In genomic region chr10:52703898-52704297, GRCh38 we compare ENCODE assay signal across 17 cellular contexts.
DNase-seq lines count a peak whose midpoint lies in the region; ATAC-seq and TF ChIP-seq lines count a peak whose summit lies in the region.
"Had no signal": no experiment of that assay in that cellular context is flagged by ENCODE, and none has a peak within 500 bp of the region (broad histone marks: within the 10 kb centered on the region; RNA-seq: fewer than 3 reads in every experiment).

No MANE protein-coding gene starts in this region.

- no peaks in the 10 kb centered on the region for H3K36me3 ChIP-seq in BE2C
- H3K36me3 ChIP-seq: adrenal gland, lower lobe of right lung, prostate gland had no signal

- H3K4me1 ChIP-seq in BE2C = no peaks in the 10 kb centered on the region; the same call in 1 of the 2 replicates
- H3K4me1 ChIP-seq: adrenal gland, lower lobe of right lung, prostate gland had no signal

- DNase-seq in BE2C (peak; percentile 17), HEK293T (ENCODE audit: extremely low spot score) (peak; percentile 17), SK-N-DZ (ENCODE audit: low spot score) (peak; percentile 58), glomerular endothelial cell (ENCODE audit: extremely low read depth, low read depth, low spot score) (peak; percentile 39), GM13977 (ENCODE audit: low spot score) (no peak), iPS-NIHi11 (ENCODE audit: low spot score) (no peak), left cardiac atrium (no peak), hepatic stellate cell (ENCODE audit: low spot score) (no peak)
- DNase-seq: activated CD4-positive, CD25-positive, alpha-beta regulatory T cell; activated CD8-positive, alpha-beta memory T cell treated with anti-CD3 and anti-CD28 coated beads for 24 hours; adrenal gland; lower lobe of right lung; NCI-H2029 treated with DMSO at 0.1 percent for 48 hours; NCI-H524 treated with DMSO at 0.1 percent for 48 hours; T-cell had no signal

- TF ChIP-seq CTCF in BE2C (IDR thresholded peaks at IDR 0.05; ENCODE audit: low read depth, low read length) (no peak), GM13977 (IDR thresholded peaks at IDR 0.05; ENCODE audit: extremely low read depth, insufficient read depth, missing control alignments) (no peak)

- H3K9me3 ChIP-seq in BE2C = no peaks in the 10 kb centered on the region
- H3K9me3 ChIP-seq: adrenal gland, lower lobe of right lung, prostate gland had no signal

- H3K4me3 ChIP-seq in BE2C (ENCODE audit: low read depth, low read length) = peak overlapping the region; percentile 25
- H3K4me3 ChIP-seq: adrenal gland, lower lobe of right lung, prostate gland had no signal

- CTCF ChIA-PET in HEK293T (lab: Yijun Ruan, JAX) = no interaction called here

- ATAC-seq in left cardiac atrium = no peak
- ATAC-seq: HCT116, lower lobe of right lung, T-cell had no signal

- POLR2A ChIA-PET in HEK293T (lab: Yijun Ruan, JAX) = no interaction called here

- in situ Hi-C loops in GM13977 (cut with MboI; ENCODE audit: low pct_unique_long_range_greater_than_20kb, low sequenced_read_pairs, unreplicated experiment) = no loop called here

- no peaks in the 10 kb centered on the region for H3K27me3 ChIP-seq in BE2C
- H3K27me3 ChIP-seq: adrenal gland had no signal

- intact Hi-C loops in left cardiac atrium (cut with DNase I) = no loop called here

TF ChIP-seq in HEK293T, 16 proteins besides CTCF, POLR2A, EP300 and RAD21:
- TF ChIP-seq FOXM1 (IDR thresholded peaks at IDR 0.05; ENCODE audit: borderline replicate concordance) (no peak), ZNF384 (IDR thresholded peaks at IDR 0.05) (no peak), L3MBTL2 (conservative IDR thresholded peaks at IDR 0.05) (no peak), CTBP1 (IDR thresholded peaks at IDR 0.05; ENCODE audit: borderline replicate concordance) (no peak), HDGF (IDR thresholded peaks at IDR 0.05; ENCODE audit: borderline replicate concordance) (no peak), NFRKB (IDR thresholded peaks at IDR 0.05) (no peak), LEF1 (IDR thresholded peaks at IDR 0.05; ENCODE audit: borderline replicate concordance) (no peak), BHLHE40 (IDR thresholded peaks at IDR 0.05; ENCODE audit: borderline replicate concordance) (no peak), TARDBP (IDR thresholded peaks at IDR 0.05) (no peak), SUZ12 (IDR thresholded peaks at IDR 0.05) (no peak)
- TF ChIP-seq, protein P1, sequence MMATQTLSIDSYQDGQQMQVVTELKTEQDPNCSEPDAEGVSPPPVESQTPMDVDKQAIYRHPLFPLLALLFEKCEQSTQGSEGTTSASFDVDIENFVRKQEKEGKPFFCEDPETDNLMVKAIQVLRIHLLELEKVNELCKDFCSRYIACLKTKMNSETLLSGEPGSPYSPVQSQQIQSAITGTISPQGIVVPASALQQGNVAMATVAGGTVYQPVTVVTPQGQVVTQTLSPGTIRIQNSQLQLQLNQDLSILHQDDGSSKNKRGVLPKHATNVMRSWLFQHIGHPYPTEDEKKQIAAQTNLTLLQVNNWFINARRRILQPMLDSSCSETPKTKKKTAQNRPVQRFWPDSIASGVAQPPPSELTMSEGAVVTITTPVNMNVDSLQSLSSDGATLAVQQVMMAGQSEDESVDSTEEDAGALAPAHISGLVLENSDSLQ (IDR thresholded peaks at IDR 0.05) = no peak

Comparison
In these comparisons a context has a peak if more than half of its experiments do, and no peak if none do; other contexts are left out.
1. DNase-seq: peak in BE2C (single experiment), HEK293T (single experiment), SK-N-DZ (single experiment) and glomerular endothelial cell (single experiment); none in GM13977 (single experiment), iPS-NIHi11 (single experiment), left cardiac atrium (single experiment) and hepatic stellate cell (single experiment).